ENCODE assay signal across 10 cellular contexts in genomic region chr9:69799521-69799920, GRCh38. TPM values are rescaled to one million over a fixed set of nuclear protein-coding genes. Genes with fewer than 3 reads are reported as not detected.
"Had no signal": no experiment of that assay in that cellular context is flagged by ENCODE, and none has a peak within 500 bp of the region (broad histone marks: within the 10 kb centered on the region; RNA-seq: fewer than 3 reads in every experiment).

No MANE protein-coding gene starts in this region.

RNA-seq across cellular contexts. Expression of gene CFAP95, which starts 21.1 kb away (rescaled TPM):
- total RNA-seq: activated B cell treated with CpG ODN at 0.5 μM for 24 hours; activated CD4-positive, alpha-beta memory T cell treated with anti-CD3 and anti-CD28 coated beads for 36 hours; activated CD4-positive, alpha-beta memory T cell treated with anti-CD3 and anti-CD28 coated beads, Interleukin-2, amount 10 ng/mL, durations not matched to agents 7 days and 5 days; activated CD4-positive, alpha-beta T cell treated with anti-CD3 and anti-CD28 coated beads for 36 hours; activated CD4-positive, alpha-beta T cell treated with anti-CD3 and anti-CD28 coated beads, Interleukin-2, amount 10 ng/mL, durations not matched to agents 24 days and 14 days; activated CD4-positive, alpha-beta T cell treated with anti-CD3 and anti-CD28 coated beads, Interleukin-2, amount 10 ng/mL, durations not matched to agents 7 days and 5 days; activated CD8-positive, alpha-beta T cell treated with anti-CD3 and anti-CD28 coated beads for 36 hours; T-cell; T-helper 1 cell treated with Interleukin-12 subunit alpha and Interleukin-12 subunit beta and Interleukin-4 antibody, amounts not matched to agents 30 ng/mL and 1 ng/mL, for 36 hours; T-helper 17 cell had no signal
